In the genomic region with DNA sequence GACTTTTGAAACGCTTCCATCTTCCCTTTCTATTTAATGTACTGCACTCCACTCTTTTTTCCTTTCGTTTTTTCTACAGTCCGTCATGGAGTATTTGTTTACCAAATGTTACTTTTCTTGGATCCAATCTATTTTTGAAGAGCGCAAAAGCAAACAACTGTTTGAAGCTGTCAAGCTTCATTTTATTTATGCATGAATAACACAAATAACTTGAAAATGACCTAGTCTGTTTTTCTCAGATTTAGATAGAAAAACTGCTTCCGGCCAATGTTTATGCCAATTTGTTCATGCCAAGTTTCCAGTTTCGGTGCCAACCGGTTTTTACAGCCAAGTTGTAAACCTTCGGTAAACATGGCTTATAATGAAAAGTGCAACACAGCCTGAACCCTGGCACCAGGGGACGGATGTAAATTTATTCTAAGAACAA, we compare ENCODE assay signal across 9 cellular contexts.
DNase-seq lines count a peak whose midpoint lies in the region; ATAC-seq and TF ChIP-seq lines count a peak whose summit lies in the region.
"Had no signal": no experiment of that assay in that cellular context is flagged by ENCODE, and none has a peak within 500 bp of the region (broad histone marks: within the 10 kb centered on the region; RNA-seq: fewer than 3 reads in every experiment).

No MANE protein-coding gene starts in this region.

- peak; percentile 40 for ATAC-seq in esophagus mucosa
- ATAC-seq in HG02678 (IDR thresholded peaks at IDR 0.05; ENCODE audit: unreplicated experiment) = no peak

- no peaks in the 10 kb centered on the region; a peak in 1 of 5 replicates for H3K9me3 Mint-ChIP-seq in H9

- no peak overlapping the region for H2AK5ac ChIP-seq in H9 (ENCODE audit: insufficient read length, low read length)

- H3K4me1 Mint-ChIP-seq in H9 = peaks cover 5 to 6% of the 10 kb centered on the region in 2 experiments

- no peak overlapping the region for H4K8ac ChIP-seq in H9 (replicated peaks; ENCODE audit: insufficient read length, low read depth, low read length)

- H3K14ac ChIP-seq in H9 (ENCODE audit: insufficient read depth, low read length) = no peak overlapping the region

- H3K9me3 ChIP-seq in H9 (ENCODE audit: control insufficient read depth, low read depth, low read length) = no peaks in the 10 kb centered on the region

- H2BK5ac ChIP-seq in H9 (ENCODE audit: insufficient read length, low read length) = no peak overlapping the region

- no peak overlapping the region for H3K4me2 ChIP-seq in H9 (ENCODE audit: insufficient read depth, insufficient read length, low read length)

- peaks cover 2% of the 10 kb centered on the region for H3K27me3 Mint-ChIP-seq in H9 (ENCODE audit: low read depth)

- H3K18ac ChIP-seq in H9 (ENCODE audit: insufficient read length, low read depth, low read length) = no peak overlapping the region

- peak; percentile 61 for DNase-seq in H4 (ENCODE audit: low spot score)
- DNase-seq in RPMI7951 (ENCODE audit: low read depth) = peak; percentile 30
- DNase-seq in renal cortical epithelial cell (ENCODE audit: low read depth) = peak; percentile 89
- no peak for DNase-seq in GDM1 (lab: John Stamatoyannopoulos, UW)
- no peak for DNase-seq in H9
- DNase-seq in activated CD4-positive, alpha-beta T cell treated with anti-CD3 and anti-CD28 coated beads, Interleukin-2, amount 50 U/mL, for 4 hours = no peak
- DNase-seq: Karpas-422 had no signal

- H3K56ac ChIP-seq in H9 (ENCODE audit: insufficient read length, low read depth, low read length) = no peak overlapping the region

- WGBS in H9 (ENCODE audit: extremely low coverage, insufficient read length, low lambda C conversion rate) = no CpG with 5 or more reads among the region's 9 CpGs

- no peaks in the 10 kb centered on the region for H3K36me3 Mint-ChIP-seq in H9 (ENCODE audit: insufficient read depth in 1 of 3, low read depth in 3 of 3)

- H4K20me1 ChIP-seq in H9 (ENCODE audit: control insufficient read depth, insufficient read depth, insufficient read length) = no peaks in the 10 kb centered on the region

- no peak overlapping the region for H2AFZ ChIP-seq in H9 (ENCODE audit: low read length)

- no peak overlapping the region for H2BK15ac ChIP-seq in H9 (ENCODE audit: low read depth, low read length)

- no peak overlapping the region for H3K27ac ChIP-seq in H9 (ENCODE audit: insufficient read length, low read depth, low read length)

- H3K9ac ChIP-seq in H9 (ENCODE audit: extremely low read depth, insufficient read length, low read length) = no peak overlapping the region

- H3K79me1 ChIP-seq in H9 (ENCODE audit: insufficient read depth, low read depth, low read length, poor library complexity, severe bottlenecking) = no peaks in the 10 kb centered on the region

- no peak overlapping the region for H3K4me3 Mint-ChIP-seq in H9

- no peaks in the 10 kb centered on the region for H3K4me1 ChIP-seq in H9 (ENCODE audit: insufficient read depth, low read length)

- no peaks in the 10 kb centered on the region for H3K27me3 ChIP-seq in H9 (ENCODE audit: insufficient read depth, low read length)

- no peak overlapping the region for H3T11ph ChIP-seq in H9 (ENCODE audit: low read length)

- H4K5ac ChIP-seq in H9 (ENCODE audit: insufficient read length, low read depth, low read length) = no peak overlapping the region

- H3K23ac ChIP-seq in H9 (ENCODE audit: insufficient read length, low read depth, low read length) = no peak overlapping the region

- no peak for TF ChIP-seq CTCF in H9 (conservative IDR thresholded peaks at IDR 0.05)

- no peak overlapping the region for H2BK12ac ChIP-seq in H9 (ENCODE audit: insufficient read length, low read depth, low read length)

- no peak overlapping the region for H4K91ac ChIP-seq in H9 (ENCODE audit: insufficient read length, low read depth, low read length)

- no peak overlapping the region for H3K4ac ChIP-seq in H9 (ENCODE audit: low read depth, low read length)

- no peaks in the 10 kb centered on the region for H3K79me2 ChIP-seq in H9 (ENCODE audit: insufficient read depth, low read length)

- no peaks in the 10 kb centered on the region for H3K23me2 ChIP-seq in H9 (ENCODE audit: insufficient read length, low read depth, low read length, poor library complexity, severe bottlenecking)

- H3K27ac Mint-ChIP-seq in H9 = no peak overlapping the region

- no peak overlapping the region for H2BK120ac ChIP-seq in H9 (ENCODE audit: low read depth, low read length, poor library complexity, severe bottlenecking)

- H2BK20ac ChIP-seq in H9 (ENCODE audit: low read depth, low read length, poor library complexity, severe bottlenecking) = no peak overlapping the region

Comparison
In these comparisons a context has a peak if more than half of its experiments do, and no peak if none do; other contexts are left out.
1. DNase-seq: peak in H4 (single experiment), RPMI7951 (single experiment) and renal cortical epithelial cell (single experiment); none in GDM1 (single experiment), H9 (single experiment) and activated CD4-positive, alpha-beta T cell treated with anti-CD3 and anti-CD28 coated beads, Interleukin-2, amount 50 U/mL, for 4 hours (0 of 2).